Comparison of ENCODE assay signal across 8 cellular contexts in genomic region chr15:21551809-21552208, GRCh38.
A peak's percentile ranks its signal among the peaks of the same experiment; 100 is the strongest.
DNase-seq lines count a peak whose midpoint lies in the region; ATAC-seq and TF ChIP-seq lines count a peak whose summit lies in the region.
"Not testable (repeated sequence)": the region's sequence is repeated elsewhere in the genome, so short reads cannot be mapped to it uniquely, and the experiment has no call there.

No MANE protein-coding gene starts in this region.

- not testable (repeated sequence) for H3K27ac Mint-ChIP-seq in activated naive CD8-positive, alpha-beta T cell treated with anti-CD3 and anti-CD28 coated beads, Interleukin-2, amount 10 ng/mL, durations not matched to agents 7 days and 5 days; natural killer cell

- peak; percentile 96 for ATAC-seq in GM18502 (IDR thresholded peaks at IDR 0.05; ENCODE audit: poor library complexity, unreplicated experiment)
- ATAC-seq in GM19043 (IDR thresholded peaks at IDR 0.05; ENCODE audit: low read depth, unreplicated experiment): peak; percentile 87
- peak; percentile 99 for ATAC-seq in GM21576 (IDR thresholded peaks at IDR 0.05; ENCODE audit: unreplicated experiment)
- peak; percentile 60 for ATAC-seq in HG02798 (IDR thresholded peaks at IDR 0.05; ENCODE audit: poor library complexity, unreplicated experiment)
- ATAC-seq in HG03175 (IDR thresholded peaks at IDR 0.05; ENCODE audit: unreplicated experiment): peak; percentile 86
- ATAC-seq in RWPE2 (ENCODE audit: low read depth): peak; percentile 96
- peak; percentile 90 for ATAC-seq in activated naive CD8-positive, alpha-beta T cell treated with anti-CD3 and anti-CD28 coated beads, Interleukin-2, amount 10 ng/mL, durations not matched to agents 7 days and 5 days (ENCODE audit: low read depth)
- ATAC-seq in natural killer cell: peak; percentile 61 to 97 (median 87)

- H3K36me3 Mint-ChIP-seq in activated naive CD8-positive, alpha-beta T cell treated with anti-CD3 and anti-CD28 coated beads, Interleukin-2, amount 10 ng/mL, durations not matched to agents 7 days and 5 days; natural killer cell: not testable (repeated sequence)

- not testable (repeated sequence) for H3K4me1 ChIP-seq in RWPE2 (ENCODE audit: insufficient read depth, poor library complexity, severe bottlenecking)

- H3K9me3 Mint-ChIP-seq in activated naive CD8-positive, alpha-beta T cell treated with anti-CD3 and anti-CD28 coated beads, Interleukin-2, amount 10 ng/mL, durations not matched to agents 7 days and 5 days; natural killer cell: not testable (repeated sequence)

- POLR2A ChIA-PET in activated naive CD8-positive, alpha-beta T cell treated with anti-CD3 and anti-CD28 coated beads, Interleukin-2, amount 10 ng/mL, durations not matched to agents 7 days and 5 days (lab: Charles Lee): not testable (repeated sequence)

- not testable (repeated sequence) for DNase-seq in RWPE2 (ENCODE audit: low spot score); activated naive CD8-positive, alpha-beta T cell treated with anti-CD3 and anti-CD28 coated beads, Interleukin-2, amount 10 ng/mL, durations not matched to agents 7 days and 5 days; natural killer cell

- H3K36me3 ChIP-seq in RWPE2 (ENCODE audit: low read depth): not testable (repeated sequence)

- not testable (repeated sequence) for H3K4me3 ChIP-seq in RWPE2 (ENCODE audit: severe bottlenecking)

- not testable (repeated sequence) for H3K27ac ChIP-seq in RWPE2 (ENCODE audit: poor library complexity, severe bottlenecking)

- H3K9me3 ChIP-seq in RWPE2 (ENCODE audit: severe bottlenecking): not testable (repeated sequence)

- TF ChIP-seq CTCF in RWPE2 (IDR thresholded peaks at IDR 0.05; ENCODE audit: poor library complexity, severe bottlenecking); natural killer cell (IDR thresholded peaks at IDR 0.05): not testable (repeated sequence)

- H3K4me3 Mint-ChIP-seq in activated naive CD8-positive, alpha-beta T cell treated with anti-CD3 and anti-CD28 coated beads, Interleukin-2, amount 10 ng/mL, durations not matched to agents 7 days and 5 days; natural killer cell: not testable (repeated sequence)

- H3K27me3 Mint-ChIP-seq in activated naive CD8-positive, alpha-beta T cell treated with anti-CD3 and anti-CD28 coated beads, Interleukin-2, amount 10 ng/mL, durations not matched to agents 7 days and 5 days; natural killer cell (ENCODE audit: low read depth in 2 of 2): not testable (repeated sequence)

- not testable (repeated sequence) for H3K27me3 ChIP-seq in RWPE2 (ENCODE audit: insufficient read depth, poor library complexity, severe bottlenecking)

- intact Hi-C loops in natural killer cell (cut with micrococcal nuclease): not testable (repeated sequence)

- H3K4me1 Mint-ChIP-seq in activated naive CD8-positive, alpha-beta T cell treated with anti-CD3 and anti-CD28 coated beads, Interleukin-2, amount 10 ng/mL, durations not matched to agents 7 days and 5 days; natural killer cell: not testable (repeated sequence)
